In genomic region chr1:200380589-200381021, GRCh38 we compare ENCODE assay signal across 1 cellular context.
TF ChIP-seq lines count a peak whose summit lies in the region.

No MANE protein-coding gene starts in this region.

TF ChIP-seq in HepG2, 621 proteins besides CTCF, POLR2A, EP300 and RAD21 (continued from another document and continues in another):
- no peak for TF ChIP-seq REL (CRISPR knock-in tag; conservative IDR thresholded peaks at IDR 0.05)
- TF ChIP-seq ZBTB8A (CRISPR knock-in tag; IDR thresholded peaks at IDR 0.05; ENCODE audit: borderline replicate concordance, low read depth): no peak
- TF ChIP-seq AKAP8 (CRISPR knock-in tag; IDR thresholded peaks at IDR 0.05): no peak
- TF ChIP-seq GTF3A (CRISPR knock-in tag; conservative IDR thresholded peaks at IDR 0.05): no peak
- TF ChIP-seq ZNF446 (CRISPR knock-in tag; IDR thresholded peaks at IDR 0.05): no peak
- no peak for TF ChIP-seq GATAD1 (CRISPR knock-in tag; IDR thresholded peaks at IDR 0.05)
- no peak for TF ChIP-seq ZNF557 (CRISPR knock-in tag; IDR thresholded peaks at IDR 0.05)
- TF ChIP-seq SP2 (CRISPR knock-in tag; IDR thresholded peaks at IDR 0.05): no peak
- no peak for TF ChIP-seq ZIK1 (CRISPR knock-in tag; IDR thresholded peaks at IDR 0.05; ENCODE audit: borderline replicate concordance, low read depth)
- no peak for TF ChIP-seq FOXA1 (IDR thresholded peaks at IDR 0.05)
- TF ChIP-seq FOXA1 (CRISPR knock-in tag; IDR thresholded peaks at IDR 0.05): 0 out of 2 replicates have a peak, but pooled peaks have one; percentile 1
- TF ChIP-seq ZNF256 (CRISPR knock-in tag; conservative IDR thresholded peaks at IDR 0.05): no peak
- peak; percentile 92 for TF ChIP-seq HNF4A (CRISPR knock-in tag; IDR thresholded peaks at IDR 0.05)
- TF ChIP-seq NFE2L1 (CRISPR knock-in tag; IDR thresholded peaks at IDR 0.05; ENCODE audit: borderline replicate concordance): no peak
- TF ChIP-seq GPBP1L1 (CRISPR knock-in tag; IDR thresholded peaks at IDR 0.05): no peak
- no peak for TF ChIP-seq ZNF772 (CRISPR knock-in tag; IDR thresholded peaks at IDR 0.05)
- TF ChIP-seq ZNF337 (CRISPR knock-in tag; IDR thresholded peaks at IDR 0.05; ENCODE audit: borderline replicate concordance, low read depth): no peak
- TF ChIP-seq PLRG1 (conservative IDR thresholded peaks at IDR 0.05): no peak
- no peak for TF ChIP-seq ETV6 (CRISPR knock-in tag; conservative IDR thresholded peaks at IDR 0.05)
- no peak for TF ChIP-seq ZNF276 (CRISPR knock-in tag; IDR thresholded peaks at IDR 0.05; ENCODE audit: low read depth)
- no peak for TF ChIP-seq THYN1 (CRISPR knock-in tag; IDR thresholded peaks at IDR 0.05; ENCODE audit: borderline replicate concordance, low read depth)
- no peak for TF ChIP-seq ELF3 (CRISPR knock-in tag; IDR thresholded peaks at IDR 0.05)
- TF ChIP-seq ZNF589 (CRISPR knock-in tag; conservative IDR thresholded peaks at IDR 0.05): no peak
- TF ChIP-seq TMF1 (CRISPR knock-in tag; IDR thresholded peaks at IDR 0.05; ENCODE audit: low read depth): no peak
- no peak for TF ChIP-seq ZNF609 (CRISPR knock-in tag; IDR thresholded peaks at IDR 0.05; ENCODE audit: borderline replicate concordance)
- no peak for TF ChIP-seq FOSL1 (CRISPR knock-in tag; IDR thresholded peaks at IDR 0.05; ENCODE audit: borderline replicate concordance)
- no peak for TF ChIP-seq MTERF4 (CRISPR knock-in tag; IDR thresholded peaks at IDR 0.05)
- no peak for TF ChIP-seq NFYC (CRISPR knock-in tag; IDR thresholded peaks at IDR 0.05)
- TF ChIP-seq PRDM10 (CRISPR knock-in tag; IDR thresholded peaks at IDR 0.05; ENCODE audit: low read depth): no peak
- no peak for TF ChIP-seq REXO4 (CRISPR knock-in tag; IDR thresholded peaks at IDR 0.05; ENCODE audit: borderline replicate concordance)
- no peak for TF ChIP-seq ZMAT3 (CRISPR knock-in tag; conservative IDR thresholded peaks at IDR 0.05)
- no peak for TF ChIP-seq SMAD9 (CRISPR knock-in tag; IDR thresholded peaks at IDR 0.05)
- TF ChIP-seq NFYB (CRISPR knock-in tag; IDR thresholded peaks at IDR 0.05): no peak
- peak; percentile 39 for TF ChIP-seq ASH2L (IDR thresholded peaks at IDR 0.05; ENCODE audit: insufficient read length, low read depth, low read length)
- no peak for TF ChIP-seq SRY (CRISPR knock-in tag; IDR thresholded peaks at IDR 0.05)
- TF ChIP-seq ZNF329 (CRISPR knock-in tag; IDR thresholded peaks at IDR 0.05; ENCODE audit: low read depth): no peak
- TF ChIP-seq TEAD2 (CRISPR knock-in tag; IDR thresholded peaks at IDR 0.05): no peak
- no peak for TF ChIP-seq ZKSCAN8 (CRISPR knock-in tag; IDR thresholded peaks at IDR 0.05; ENCODE audit: borderline replicate concordance)
- TF ChIP-seq CREB1 (IDR thresholded peaks at IDR 0.05): no peak
- TF ChIP-seq CREB1 (CRISPR knock-in tag; IDR thresholded peaks at IDR 0.05): no peak
- no peak for TF ChIP-seq ZSCAN9 (CRISPR knock-in tag; IDR thresholded peaks at IDR 0.05; ENCODE audit: borderline replicate concordance)
- TF ChIP-seq NFKB2 (CRISPR knock-in tag; IDR thresholded peaks at IDR 0.05; ENCODE audit: borderline replicate concordance): no peak
- TF ChIP-seq SAP130 (CRISPR knock-in tag; IDR thresholded peaks at IDR 0.05; ENCODE audit: low read depth): 0 out of 2 replicates have a peak, but pooled peaks have one; percentile 22
- TF ChIP-seq AHDC1 (CRISPR knock-in tag; IDR thresholded peaks at IDR 0.05; ENCODE audit: borderline replicate concordance): no peak; the same call in 1 of the 2 replicates
- TF ChIP-seq ZNF672 (CRISPR knock-in tag; IDR thresholded peaks at IDR 0.05): no peak
- TF ChIP-seq CEBPZ (IDR thresholded peaks at IDR 0.05; ENCODE audit: low read length): no peak
